Comparison of ENCODE assay signal across 7 cellular contexts in the genomic region with DNA sequence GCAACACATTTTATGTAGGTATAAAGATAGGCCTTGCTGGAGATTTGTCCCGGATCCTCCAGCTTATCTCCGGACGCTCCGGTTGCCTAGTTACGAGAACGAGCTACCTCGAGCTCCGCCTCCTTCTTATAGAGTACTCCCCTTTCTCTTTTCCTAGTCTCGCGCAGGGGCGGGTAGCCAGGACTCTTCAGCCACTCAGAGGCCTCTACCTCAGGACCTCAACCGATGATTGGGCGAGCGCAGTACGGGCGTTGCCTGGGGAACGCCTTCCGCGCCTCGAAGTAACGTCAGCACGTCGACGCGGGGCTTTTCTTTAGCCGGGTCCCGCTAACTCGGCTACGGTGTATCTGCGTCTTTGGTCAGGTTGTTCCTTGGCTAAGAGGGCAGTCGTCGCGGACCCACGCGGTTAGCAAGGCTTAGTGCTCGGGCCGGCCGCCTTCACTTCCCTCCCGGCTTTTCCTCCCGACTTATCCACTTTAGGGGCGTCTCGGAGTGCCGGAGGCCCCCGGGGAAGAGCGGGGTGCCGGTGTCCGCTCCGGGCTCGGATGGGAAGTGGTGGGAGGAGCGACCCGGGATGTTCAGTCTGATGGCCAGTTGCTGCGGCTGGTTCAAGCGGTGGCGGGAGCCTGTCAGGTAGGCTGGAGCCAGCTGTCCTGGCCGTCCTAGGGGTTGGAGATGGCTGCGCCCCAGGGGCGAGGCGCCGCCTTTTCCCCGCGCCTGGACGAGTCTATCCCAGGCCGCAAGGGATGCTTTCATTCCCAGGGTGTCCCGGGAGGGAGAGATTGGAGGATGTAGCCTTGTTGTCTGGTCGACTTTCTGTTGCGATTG.
A peak's percentile ranks its signal among the peaks of the same experiment; 100 is the strongest.
DNase-seq lines count a peak whose midpoint lies in the region; ATAC-seq and TF ChIP-seq lines count a peak whose summit lies in the region.

A gene (plus strand): TSS at position 306 of the 828 bp plus-strand sequence. CDS start 269 bp downstream, at position 575.

- ATAC-seq in GM18505 (IDR thresholded peaks at IDR 0.05; ENCODE audit: unreplicated experiment) (peak; percentile 100), HG02973 (IDR thresholded peaks at IDR 0.05; ENCODE audit: unreplicated experiment) (peak; percentile 100)

- TF ChIP-seq POLR2A in GM18505 (IDR thresholded peaks at IDR 0.05; ENCODE audit: borderline replicate concordance, extremely low read depth, insufficient read depth, insufficient read length), result peak; percentile 77

- H3K36me3 ChIP-seq in rectal smooth muscle tissue (ENCODE audit: control insufficient read depth, insufficient read depth, low read length), result no peaks in the 10 kb centered on the region

- H3K4me3 ChIP-seq in astrocyte of the cerebellum (ENCODE audit: low read depth, low read length) (peak within 1 kb of the TSS; percentile 81), rectal smooth muscle tissue (ENCODE audit: low read length) (peak within 1 kb of the TSS; percentile 66)

- TF ChIP-seq CTCF in astrocyte of the cerebellum (IDR thresholded peaks at IDR 0.05; ENCODE audit: low read depth, low read length, missing control alignments), result no peak

- peaks cover 2% of the 10 kb centered on the region for H3K4me1 ChIP-seq in rectal smooth muscle tissue (ENCODE audit: control insufficient read depth, insufficient read depth, low read length)

- no peaks in the 10 kb centered on the region for H3K27me3 ChIP-seq in rectal smooth muscle tissue (ENCODE audit: control insufficient read depth, insufficient read depth, low read length)

- in situ Hi-C loops in astrocyte of the cerebellum (cut with HindIII; ENCODE audit: low sequenced_read_pairs), result no loop called here

- peak within 1 kb of the TSS; percentile 93 for H3K27ac ChIP-seq in rectal smooth muscle tissue (ENCODE audit: low read depth, low read length)

- peak within 1 kb of the TSS; percentile 90 for H3K9ac ChIP-seq in rectal smooth muscle tissue (ENCODE audit: low read length)

- peak; percentile 99 for DNase-seq in NCI-H2029 (lab: John Stamatoyannopoulos, UW)
- peak; percentile 88 for DNase-seq in T-helper 9 cell
- peak; percentile 96 for DNase-seq in astrocyte of the cerebellum (ENCODE audit: low read depth)
- peak; percentile 96 for DNase-seq in hepatic stellate cell (ENCODE audit: low spot score)

Comparison
In these comparisons a context has a peak if more than half of its experiments do, and no peak if none do; other contexts are left out.
1. Peak in every context shown above with its lines: DNase-seq, ATAC-seq, H3K4me3 ChIP-seq and H3K27ac ChIP-seq.